ENCODE assay signal across 9 cellular contexts in the genomic region with DNA sequence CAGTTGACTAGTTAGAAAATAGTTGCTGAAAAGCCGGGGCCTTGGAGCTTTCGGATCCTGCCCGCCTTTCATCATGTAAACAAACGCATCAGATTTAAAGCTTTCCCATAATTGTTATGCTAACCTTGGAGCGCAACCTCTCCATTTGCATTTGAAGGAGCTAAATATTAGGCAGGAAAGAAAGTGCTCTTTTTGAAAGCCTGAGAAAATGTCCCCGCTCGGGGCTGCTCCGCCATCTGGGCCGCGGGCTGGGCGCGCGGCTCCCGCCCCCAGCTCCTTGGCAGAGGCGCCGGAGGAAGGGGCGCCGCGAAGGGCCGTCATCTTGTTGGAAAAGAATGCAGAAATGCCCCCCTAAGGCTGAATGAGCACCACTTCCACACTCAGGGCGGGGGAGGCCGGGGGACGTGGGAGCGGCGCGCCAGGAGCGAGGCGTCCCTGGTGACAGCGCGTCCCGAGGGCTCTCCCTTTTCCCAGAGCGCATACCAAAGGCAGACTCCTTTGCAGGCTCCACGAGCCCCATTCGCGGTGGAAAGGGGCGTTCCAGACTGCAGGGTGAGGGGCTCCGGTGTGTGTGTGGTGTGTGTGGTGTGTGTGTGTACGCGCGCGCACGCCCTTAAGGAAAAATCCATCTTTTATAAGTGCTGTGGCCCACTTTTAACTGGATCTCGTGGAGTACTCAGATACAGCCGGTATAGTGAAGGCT.
DNase-seq lines count a peak whose midpoint lies in the region; ATAC-seq, FAIRE-seq and TF ChIP-seq lines count a peak whose summit lies in the region.
"Had no signal": no experiment of that assay in that cellular context is flagged by ENCODE, and none has a peak within 500 bp of the region (broad histone marks: within the 10 kb centered on the region; RNA-seq: fewer than 3 reads in every experiment).

No MANE protein-coding gene starts in this region.

- ATAC-seq in pancreas, result peak in 3 of 4 donors; percentile 56 to 77 (median 63)

- H3K9me3 ChIP-seq in left ventricle myocardium inferior (replicated peaks) (no peaks in the 10 kb centered on the region), pancreas (no peaks in the 10 kb centered on the region)

- 5 to 6% methylated on average over 44 of the region's 44 CpGs for WGBS in pancreas, 2 donors

- no peak for DNase-seq in AG09309 (ENCODE audit: low read depth)
- no peak for DNase-seq in left ventricle myocardium inferior
- peak in 1 of 6 donors; percentile 45 for DNase-seq in pancreas
- no peak for DNase-seq in activated naive CD4-positive, alpha-beta T cell treated with Interleukin-2 at 50 U/mL for 16 hours
- DNase-seq in stimulated activated naive CD4-positive, alpha-beta T cell treated with Interleukin-2 at 50 U/mL for 16 hours (lab: John Stamatoyannopoulos, UW), result no peak
- no peak for DNase-seq in OCI-M1 (lab: John Stamatoyannopoulos, UW)
- no peak for DNase-seq in stimulated activated CD8-positive, alpha-beta memory T cell treated with anti-CD3 and anti-CD28 coated beads, Interleukin-4, amount 100 ng/mL, for 48 hours

- no peak for TF ChIP-seq CTCF in AG09309 (IDR thresholded peaks at IDR 0.05; ENCODE audit: control insufficient read depth, insufficient read depth, low read depth, low read length, missing control alignments)
- no peak for TF ChIP-seq CTCF in WI38 (IDR thresholded peaks at IDR 0.05; ENCODE audit: low read depth, low read length)
- TF ChIP-seq CTCF in left ventricle myocardium inferior (IDR thresholded peaks at IDR 0.05; ENCODE audit: borderline replicate concordance), result no peak
- no peak for TF ChIP-seq CTCF in pancreas (IDR thresholded peaks at IDR 0.05)

- peak overlapping the region; percentile 53 for H3K4me3 ChIP-seq in AG09309 (ENCODE audit: control insufficient read depth, low read depth, low read length)
- peak overlapping the region; percentile 40 for H3K4me3 ChIP-seq in WI38 (ENCODE audit: low read depth, low read length)
- H3K4me3 ChIP-seq in left ventricle myocardium inferior, result peak overlapping the region; percentile 60
- H3K4me3 ChIP-seq in pancreas, result peak overlapping the region in 1 of 4 donors; percentile 38

- intact Hi-C loops in left ventricle myocardium inferior (cut with micrococcal nuclease) (no loop called here), pancreas (cut with DNase I) (no loop called here)

- H3K36me3 ChIP-seq in left ventricle myocardium inferior, result no peaks in the 10 kb centered on the region
- no peaks in the 10 kb centered on the region for H3K36me3 ChIP-seq in pancreas

- H3K27ac ChIP-seq in left ventricle myocardium inferior (replicated peaks) (no peak overlapping the region), pancreas (peak overlapping the region in 1 of 4 donors; percentile 2)

- FAIRE-seq in pancreas (lab: Jason Lieb, UNC), result no peak
- FAIRE-seq: RCC 7860 had no signal

- H3K4me1 ChIP-seq in left ventricle myocardium inferior (peaks cover 5% of the 10 kb centered on the region), pancreas (no peaks in the 10 kb centered on the region)

- H3K27me3 ChIP-seq in left ventricle myocardium inferior (ENCODE audit: low read depth) (peaks cover 66% of the 10 kb centered on the region), pancreas (no peaks in the 10 kb centered on the region)
